Comparison of ENCODE assay signal across 1 cellular context in genomic region chr5:134140530-134141201, GRCh38.
TF ChIP-seq lines count a peak whose summit lies in the region.

No MANE protein-coding gene starts in this region.

TF ChIP-seq in GM12878, 131 proteins besides CTCF, POLR2A, EP300 and RAD21:
- TF ChIP-seq JUND (IDR thresholded peaks at IDR 0.05; ENCODE audit: low read depth, low read length) = no peak
- TF ChIP-seq IKZF2 (IDR thresholded peaks at IDR 0.05) = peak; percentile 25 to 44; a peak in 2 of 4 replicates
- peak; percentile 53; the same call in 1 of the 2 replicates for TF ChIP-seq TCF3 (IDR thresholded peaks at IDR 0.05; ENCODE audit: borderline replicate concordance, insufficient read depth, low read depth, low read length)
- TF ChIP-seq ZNF687 (IDR thresholded peaks at IDR 0.05) = peak; percentile 79; the same call in 1 of the 2 replicates
- no peak for TF ChIP-seq PAX5 (IDR thresholded peaks at IDR 0.05; ENCODE audit: borderline replicate concordance, low read depth, low read length)
- TF ChIP-seq TCF12 (IDR thresholded peaks at IDR 0.05; ENCODE audit: low read depth, low read length) = peak; percentile 43; the same call in 1 of the 2 replicates
- no peak for TF ChIP-seq ZBTB40 (IDR thresholded peaks at IDR 0.05; ENCODE audit: borderline replicate concordance)
- peak; percentile 57 for TF ChIP-seq IKZF1 (conservative IDR thresholded peaks at IDR 0.05)
- 0 out of 2 replicates have a peak, but pooled peaks have one; percentile 29 for TF ChIP-seq HDGF (IDR thresholded peaks at IDR 0.05)
- no peak for TF ChIP-seq CBX3 (IDR thresholded peaks at IDR 0.05; ENCODE audit: borderline replicate concordance, low read depth)
- no peak for TF ChIP-seq HCFC1 (IDR thresholded peaks at IDR 0.05; ENCODE audit: low read length)
- no peak for TF ChIP-seq NR2C1 (IDR thresholded peaks at IDR 0.05)
- TF ChIP-seq ZNF592 (IDR thresholded peaks at IDR 0.05) = peak; percentile 83; the same call in 1 of the 2 replicates
- peak; percentile 40; the same call in 1 of the 2 replicates for TF ChIP-seq SMARCA5 (IDR thresholded peaks at IDR 0.05)
- peak in 1 of 2 experiments; percentile 20; a peak in 1 of 4 replicates for TF ChIP-seq BHLHE40 (IDR thresholded peaks at IDR 0.05; ENCODE audit: borderline replicate concordance in 1 of 2, low read depth in 2 of 2, low read length in 1 of 2)
- TF ChIP-seq RCOR1 (conservative IDR thresholded peaks at IDR 0.05; ENCODE audit: low read depth, low read length) = no peak
- TF ChIP-seq NBN (IDR thresholded peaks at IDR 0.05) = peak; percentile 34; the same call in 1 of the 2 replicates
- peak; percentile 74 for TF ChIP-seq YY1 (IDR thresholded peaks at IDR 0.05; ENCODE audit: low read depth, low read length)
- TF ChIP-seq MXI1 (IDR thresholded peaks at IDR 0.05; ENCODE audit: low read depth, low read length) = no peak
- peak; percentile 30; the same call in 1 of the 2 replicates for TF ChIP-seq POLR2AphosphoS5 (IDR thresholded peaks at IDR 0.05; ENCODE audit: low read length)
- peak; percentile 84 for TF ChIP-seq SMC3 (IDR thresholded peaks at IDR 0.05; ENCODE audit: borderline replicate concordance, low read length)
- peak; percentile 64; the same call in 1 of the 2 replicates for TF ChIP-seq IRF4 (IDR thresholded peaks at IDR 0.05; ENCODE audit: low read depth, low read length)
- TF ChIP-seq USF2 (IDR thresholded peaks at IDR 0.05; ENCODE audit: borderline replicate concordance, low read depth, low read length) = no peak
- no peak for TF ChIP-seq KAT2A (conservative IDR thresholded peaks at IDR 0.05; ENCODE audit: control insufficient read depth, low read depth, low read length)
- peak; percentile 78; the same call in 1 of the 2 replicates for TF ChIP-seq CBFB (IDR thresholded peaks at IDR 0.05; ENCODE audit: low read depth)
- peak; percentile 73; the same call in 1 of the 2 replicates for TF ChIP-seq MLLT1 (IDR thresholded peaks at IDR 0.05)
- no peak for TF ChIP-seq MAX (IDR thresholded peaks at IDR 0.05; ENCODE audit: low read depth, low read length)
- TF ChIP-seq LARP7 (IDR thresholded peaks at IDR 0.05) = no peak
- TF ChIP-seq MEF2B (IDR thresholded peaks at IDR 0.05; ENCODE audit: partially characterized antibody, poor library complexity, severe bottlenecking) = peak; percentile 78
- no peak for TF ChIP-seq BCL11A (IDR thresholded peaks at IDR 0.05; ENCODE audit: low read depth, low read length)
